Comparison of ENCODE assay signal across 1 cellular context in genomic region chr1:177432897-177433296, GRCh38.
TF ChIP-seq lines count a peak whose summit lies in the region.

No MANE protein-coding gene starts in this region.

TF ChIP-seq in GM23338, 12 proteins besides CTCF, POLR2A, EP300 and RAD21 (continued from another document):
- TF ChIP-seq ZNF462 (CRISPR knock-in tag; IDR thresholded peaks at IDR 0.05) = no peak
- no peak for TF ChIP-seq STAT1 (IDR thresholded peaks at IDR 0.05; ENCODE audit: unreplicated experiment)
- TF ChIP-seq EZH2 (IDR thresholded peaks at IDR 0.05; ENCODE audit: low read depth, unreplicated experiment) = no peak
- no peak for TF ChIP-seq REST (IDR thresholded peaks at IDR 0.05; ENCODE audit: unreplicated experiment)
- TF ChIP-seq ZNF114 (CRISPR knock-in tag; IDR thresholded peaks at IDR 0.05) = no peak
- no peak for TF ChIP-seq ETS1 (IDR thresholded peaks at IDR 0.05)
- TF ChIP-seq NANOG (IDR thresholded peaks at IDR 0.05; ENCODE audit: borderline replicate concordance) = no peak
- no peak for TF ChIP-seq ZNF331 (CRISPR knock-in tag; IDR thresholded peaks at IDR 0.05; ENCODE audit: low read depth)
- no peak for TF ChIP-seq CREB1 (CRISPR knock-in tag; IDR thresholded peaks at IDR 0.05; ENCODE audit: low read depth)
